Comparison of ENCODE assay signal across 29 cellular contexts in the genomic region with DNA sequence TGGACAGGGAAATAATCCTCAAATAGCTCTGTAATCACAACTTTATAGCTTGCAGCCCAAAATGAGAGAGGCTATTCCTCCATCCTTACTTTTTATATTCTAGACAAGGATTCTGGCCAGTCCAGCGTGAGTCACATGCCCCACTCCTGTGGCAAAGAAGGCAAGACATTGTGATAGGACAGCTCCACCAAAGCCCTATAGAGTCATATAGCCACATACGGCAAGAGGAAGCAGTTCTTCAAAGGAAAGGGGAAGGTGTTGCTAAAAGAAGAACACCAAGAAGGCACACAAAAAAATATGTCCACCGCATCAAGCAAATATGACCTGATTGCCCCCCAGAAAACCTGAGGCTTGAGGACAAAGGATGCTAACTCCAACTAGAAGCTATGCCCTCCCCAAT. TPM values are rescaled to one million over a fixed set of nuclear protein-coding genes. Genes with fewer than 3 reads are reported as not detected.
DNase-seq lines count a peak whose midpoint lies in the region; ATAC-seq and TF ChIP-seq lines count a peak whose summit lies in the region.
"Had no signal": no experiment of that assay in that cellular context is flagged by ENCODE, and none has a peak within 500 bp of the region (broad histone marks: within the 10 kb centered on the region; RNA-seq: fewer than 3 reads in every experiment).

No MANE protein-coding gene starts in this region.

- POLR2A ChIA-PET in OCI-LY7 (lab: Charles Lee), result interaction anchor here (0.5 to 2.2 kb wide), 2 partner anchors 47 to 88 kb away, joined by 7 to 8 read pairs; a partner anchor contains a TSS

- H3K79me2 ChIP-seq in smooth muscle cell (ENCODE audit: low read depth), result peaks cover 16% of the 10 kb centered on the region
- H3K79me2 ChIP-seq in OCI-LY7 (ENCODE audit: insufficient read depth, low read depth, low read length), result peaks cover 13% of the 10 kb centered on the region

- BruUV-seq in OCI-LY7 (replicated peaks; lab: Mats Ljungman, UMichigan), result no TSS peak

- H4K20me1 ChIP-seq in smooth muscle cell (ENCODE audit: low read depth) (peaks cover 10% of the 10 kb centered on the region), OCI-LY7 (ENCODE audit: insufficient read depth, low read length) (0 out of 2 replicates have a peak, but pooled peaks cover 4% of the 10 kb centered on the region)

- intact Hi-C loops in ovary (cut with DNase I), result no loop called here
- intact Hi-C loops in OCI-LY7 (cut with micrococcal nuclease; ENCODE audit: unreplicated experiment), result no loop called here

- H3K4me1 ChIP-seq in adipocyte (ENCODE audit: control insufficient read depth, insufficient read depth, low read length) (peaks cover 28% of the 10 kb centered on the region), smooth muscle cell (ENCODE audit: low read depth) (peaks cover 21% of the 10 kb centered on the region), ovary (ENCODE audit: insufficient read depth) (peaks cover 4% of the 10 kb centered on the region), OCI-LY7 (ENCODE audit: insufficient read depth, low read length, poor library complexity, severe bottlenecking) (peaks cover 17% of the 10 kb centered on the region)

- peak overlapping the region; percentile 51 for H3K9ac ChIP-seq in adipocyte (ENCODE audit: low read length)
- no peak overlapping the region for H3K9ac ChIP-seq in smooth muscle cell (ENCODE audit: low read depth)
- H3K9ac ChIP-seq: BLaER1, parathyroid adenoma had no signal

- H3K9me3 ChIP-seq in adipocyte (ENCODE audit: control insufficient read depth, low read length) (no peaks in the 10 kb centered on the region), smooth muscle cell (replicated peaks; ENCODE audit: low read depth) (no peaks in the 10 kb centered on the region), ovary (no peaks in the 10 kb centered on the region), OCI-LY7 (ENCODE audit: low read length) (no peaks in the 10 kb centered on the region)
- H3K9me3 ChIP-seq: BLaER1, gastroesophageal sphincter, suprapubic skin, upper lobe of left lung had no signal

- H3K4me3 ChIP-seq in adipocyte (ENCODE audit: low read length) (no peak overlapping the region), smooth muscle cell (no peak overlapping the region), ovary (no peak overlapping the region), OCI-LY7 (ENCODE audit: low read depth, low read length, poor library complexity, severe bottlenecking) (no peak overlapping the region)
- H3K4me3 ChIP-seq: BLaER1, gastroesophageal sphincter, hepatocyte, lung, PC-9, suprapubic skin, upper lobe of left lung had no signal

- no peaks in the 10 kb centered on the region for H3K9me2 ChIP-seq in OCI-LY7 (ENCODE audit: insufficient read depth, low read length)

- TF ChIP-seq POLR2A in ovary (IDR thresholded peaks at IDR 0.05), result no peak

- TF ChIP-seq CTCF in smooth muscle cell (IDR thresholded peaks at IDR 0.05; ENCODE audit: borderline replicate concordance, insufficient read depth, poor library complexity, severe bottlenecking) (no peak), ovary (IDR thresholded peaks at IDR 0.05) (no peak), OCI-LY7 (conservative IDR thresholded peaks at IDR 0.05; ENCODE audit: low read length) (no peak)

- H3K27me3 ChIP-seq in adipocyte (replicated peaks; ENCODE audit: control insufficient read depth, insufficient read depth, low read length), result no peaks in the 10 kb centered on the region
- no peaks in the 10 kb centered on the region for H3K27me3 ChIP-seq in smooth muscle cell (ENCODE audit: low read depth)
- H3K27me3 ChIP-seq in ovary, result no peaks in the 10 kb centered on the region
- H3K27me3 ChIP-seq: BLaER1, gastroesophageal sphincter, hepatocyte, suprapubic skin, upper lobe of left lung had no signal

- 85% methylated on average over 3 of the region's 3 CpGs for WGBS in smooth muscle cell (ENCODE audit: low lambda C conversion rate)
- 87 to 90% (median 89%) methylated on average over 3 of the region's 3 CpGs for WGBS in ovary, 3 donors

- H3F3A ChIP-seq in smooth muscle cell (ENCODE audit: low read depth), result peaks cover 17% of the 10 kb centered on the region

- H3K27ac ChIP-seq in smooth muscle cell (ENCODE audit: low read depth) (peak overlapping the region; percentile 33), ovary (no peak overlapping the region), OCI-LY7 (ENCODE audit: low read depth, low read length, poor library complexity, severe bottlenecking) (no peak overlapping the region)
- H3K27ac ChIP-seq: BLaER1, gastroesophageal sphincter, hepatocyte, parathyroid adenoma, PC-9, suprapubic skin, upper lobe of left lung had no signal

- peaks cover 18% of the 10 kb centered on the region for H3K36me3 ChIP-seq in adipocyte (ENCODE audit: control insufficient read depth, insufficient read depth, low read length, severe bottlenecking)
- no peaks in the 10 kb centered on the region for H3K36me3 ChIP-seq in smooth muscle cell (ENCODE audit: low read depth)
- no peaks in the 10 kb centered on the region for H3K36me3 ChIP-seq in ovary
- H3K36me3 ChIP-seq in OCI-LY7 (ENCODE audit: insufficient read depth, low read length), result no peaks in the 10 kb centered on the region

- H2AFZ ChIP-seq in smooth muscle cell (ENCODE audit: low read depth) (no peak overlapping the region), OCI-LY7 (ENCODE audit: low read length) (no peak overlapping the region)
- H2AFZ ChIP-seq: hepatocyte, parathyroid adenoma, PC-9 had no signal

- H3K4me2 ChIP-seq in smooth muscle cell (no peak overlapping the region), OCI-LY7 (ENCODE audit: low read length) (no peak overlapping the region)
- H3K4me2 ChIP-seq: BLaER1, hepatocyte, PC-9 had no signal

- CTCF ChIA-PET in OCI-LY7 (lab: Charles Lee; ENCODE audit: unreplicated experiment), result interaction anchor here (0.8 kb wide), 1 partner anchor 47 kb away, joined by 3 read pairs; a partner anchor contains a TSS

- no peak for TF ChIP-seq EP300 in ovary (IDR thresholded peaks at IDR 0.05)

- DNase-seq in Kasumi-1 (lab: John Stamatoyannopoulos, UW) (peak; percentile 68 to 79), OCI-M1 (lab: John Stamatoyannopoulos, UW) (peak; percentile 59), adipocyte (ENCODE audit: low read depth) (no peak), smooth muscle cell (lab: John Stamatoyannopoulos, UW; ENCODE audit: unreplicated experiment) (no peak), NCI-H774 (lab: John Stamatoyannopoulos, UW) (no peak), ovary (no peak), OCI-LY7 (ENCODE audit: low spot score) (no peak)
- DNase-seq: activated CD4-positive, alpha-beta T cell treated with anti-CD3 and anti-CD28 coated beads, Interleukin-2, amount 10 ng/mL, durations not matched to agents 7 days and 5 days; activated effector memory CD4-positive, alpha-beta T cell treated with Interleukin-2 at 50 U/mL for 16 hours; activated T-cell treated with anti-CD3 and anti-CD28 coated beads, Interleukin-2, amount 50 U/mL, for 1 hour; anterior cingulate cortex; DMS153; effector CD4-positive, alpha-beta T cell; NCI-H446; NCI-H82; PC-9; retina; stimulated activated naive B cell treated with anti-CD40 and anti-IgM and Interleukin-4, amounts not matched to agents 10 μg/mL and 1 μg/mL and 100 μg/mL, for 72 hours; upper lobe of left lung had no signal

- ATAC-seq in GM18873 (IDR thresholded peaks at IDR 0.05; ENCODE audit: low FRiP score, unreplicated experiment), result no peak
- ATAC-seq: activated naive CD4-positive, alpha-beta T cell treated with anti-CD3 and anti-CD28 coated beads, Interleukin-2, amount 50 U/mL, for 72 hours; gastroesophageal sphincter; SK-N-SH treated with all-trans-retinoic acid at 6 μM for 48 hours; stimulated activated naive B cell treated with anti-CD40 and anti-IgM and Interleukin-4, amounts not matched to agents 10 μg/mL and 1 μg/mL and 100 μg/mL, for 72 hours; WTC11 had no signal

RNA-seq across cellular contexts. Expression of a gene that starts 3.4 kb away (rescaled TPM):
- total RNA-seq in smooth muscle cell, result 78.5 and 91.6 TPM in 2 replicates
- polyA plus RNA-seq in smooth muscle cell, result 96.8 and 97.7 TPM in 2 replicates
- total RNA-seq in ovary, result 10 to 100 TPM; 18.8 to 39.5 (median 31.1) TPM
- 10 to 100 TPM in 1 of 2 donors, 1 to 10 TPM in 1; 6.9 to 19.4 TPM for polyA plus RNA-seq in ovary
- 11.0 and 14.8 TPM in 2 replicates for total RNA-seq in OCI-LY7 (2014; rRNA removed; shearing (Covaris generic))
- 31.2 TPM in 2 replicates for total RNA-seq in OCI-LY7 (2022)

RNA-seq across cellular contexts. Expression of a gene that starts 46.8 kb away (rescaled TPM):
- 40.2 and 43.0 TPM in 2 replicates for total RNA-seq in smooth muscle cell
- 62.0 and 67.7 TPM in 2 replicates for polyA plus RNA-seq in smooth muscle cell
- 10 to 100 TPM; 39.0 to 53.8 (median 44.2) TPM for total RNA-seq in ovary
- 10 to 100 TPM; 50.7 to 59.5 TPM for polyA plus RNA-seq in ovary
- 15.4 and 17.1 TPM in 2 replicates for total RNA-seq in OCI-LY7 (2014; rRNA removed; shearing (Covaris generic))
- 30.5 and 35.3 TPM in 2 replicates for total RNA-seq in OCI-LY7 (2022)

Comparison
In these comparisons a context has a peak if more than half of its experiments do, and no peak if none do; other contexts are left out.
1. DNase-seq: peak in Kasumi-1 (2 of 2) and OCI-M1 (single experiment); none in adipocyte (single experiment), smooth muscle cell (single experiment), NCI-H774 (single experiment), ovary (0 of 5) and OCI-LY7 (single experiment).